Comparison of ENCODE assay signal across 8 cellular contexts in the genomic region with DNA sequence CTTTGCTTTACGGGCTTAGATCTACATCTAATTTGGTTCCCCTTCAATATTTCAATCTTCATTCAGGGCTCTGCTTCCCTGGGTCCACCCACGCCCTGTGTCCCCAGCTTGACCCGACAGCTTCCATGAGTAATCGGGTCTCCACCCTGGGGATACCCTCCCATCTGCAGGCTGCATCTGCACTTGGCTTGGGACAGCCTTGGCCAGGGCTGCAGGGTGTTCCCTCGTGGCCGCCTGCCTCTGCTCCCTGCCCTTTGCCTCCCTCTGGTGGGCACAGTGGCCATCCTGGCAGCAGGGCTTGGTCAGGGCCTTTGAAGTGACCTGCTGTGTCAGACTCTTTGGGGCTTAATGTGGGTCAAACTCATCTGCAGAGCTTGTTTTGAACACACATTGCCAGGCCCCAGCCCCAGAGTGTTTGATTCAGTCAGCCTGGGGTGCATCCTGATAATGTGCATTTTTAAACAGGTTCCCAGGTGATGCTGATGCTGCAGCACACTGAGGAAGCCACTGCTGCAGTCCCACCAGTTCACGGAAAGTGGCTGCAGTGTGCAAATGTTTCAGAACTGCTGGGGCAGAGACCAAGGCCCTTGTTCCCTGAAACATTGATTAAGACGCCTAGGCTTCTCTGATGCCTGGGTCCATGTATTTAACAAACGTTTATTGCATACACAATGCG.
DNase-seq lines count a peak whose midpoint lies in the region; ATAC-seq, FAIRE-seq and TF ChIP-seq lines count a peak whose summit lies in the region.

No MANE protein-coding gene starts in this region.

- 0 out of 4 replicates have a peak, but pooled peaks cover 0 to 3% of the 10 kb centered on the region in 2 experiments for H3K79me1 ChIP-seq in IMR-90 (ENCODE audit: low read depth in 1 of 2, low read length in 2 of 2)

- no peak overlapping the region for H3K18ac ChIP-seq in IMR-90 (ENCODE audit: low read depth, low read length)

- no peak for TF ChIP-seq EP300 in GM12878 (IDR thresholded peaks at IDR 0.05; ENCODE audit: borderline replicate concordance in 1 of 2, control insufficient read depth in 1 of 2, low read depth in 2 of 2, low read length in 2 of 2)

- no peak overlapping the region for H3K4me2 ChIP-seq in IMR-90 (ENCODE audit: low read depth, low read length)
- H3K4me2 ChIP-seq in GM12878 (ENCODE audit: control insufficient read depth, insufficient read depth), result no peak overlapping the region

- peak overlapping the region; percentile 35 for H2BK120ac ChIP-seq in IMR-90 (ENCODE audit: low read depth, low read length)

- intact Hi-C loops in IMR-90 (cut with micrococcal nuclease) (loop anchor here (1.0 to 5.0 kb wide), 2 partner anchors 51 to 178 kb away; a partner anchor contains a TSS), GM12878 (cut with micrococcal nuclease; ENCODE audit: unreplicated experiment) (no loop called here), aorta (cut with DNase I) (loop anchor here (2.0 to 5.0 kb wide), 5 partner anchors 51 to 415 kb away; no protein-coding TSS in a partner anchor)

- SMC1A ChIA-PET in GM12878 (lab: Charles Lee; ENCODE audit: uncharacterized antibody, unreplicated experiment), result interaction anchor here (2.7 kb wide), 1 partner anchor 13 kb away, joined by 7 read pairs; no protein-coding TSS in a partner anchor

- 0 out of 2 replicates have a peak overlapping the region, but pooled peaks have one; percentile 45 for H3K23ac ChIP-seq in IMR-90 (ENCODE audit: low read depth, low read length)

- H3K14ac ChIP-seq in IMR-90 (replicated peaks; ENCODE audit: low read depth, low read length), result peak overlapping the region; percentile 46

- H4K20me1 ChIP-seq in IMR-90 (ENCODE audit: insufficient read depth, low read length) (no peaks in the 10 kb centered on the region), GM12878 (ENCODE audit: control insufficient read depth, insufficient read depth) (no peaks in the 10 kb centered on the region)

- H3K27ac ChIP-seq in IMR-90 (ENCODE audit: insufficient read depth, low read length), result no peak overlapping the region
- no peak overlapping the region for H3K27ac ChIP-seq in GM12878 (ENCODE audit: control insufficient read depth, insufficient read depth)
- no peak overlapping the region for H3K27ac ChIP-seq in aorta (ENCODE audit: low read depth in 1 of 2, low read length in 2 of 2)

- H2BK5ac ChIP-seq in IMR-90 (ENCODE audit: low read depth, low read length, poor library complexity, severe bottlenecking), result no peak overlapping the region

- H3K36me3 ChIP-seq in IMR-90 (ENCODE audit: control insufficient read depth, insufficient read depth, low read length) (no peaks in the 10 kb centered on the region), GM12878 (ENCODE audit: control insufficient read depth in 2 of 2, insufficient read depth in 2 of 2, low read length in 1 of 2) (no peaks in the 10 kb centered on the region), aorta (ENCODE audit: control insufficient read depth in 1 of 2, insufficient read depth in 2 of 2, low read length in 1 of 2) (no peaks in the 10 kb centered on the region)

- 0 out of 2 replicates have a peak, but pooled peaks cover 3% of the 10 kb centered on the region for H3K9me1 ChIP-seq in IMR-90 (ENCODE audit: insufficient read depth, low read length)

- 100% methylated on average over 1 of the region's 10 CpGs; no CpG with 5 or more reads in 1 of the 2 experiments for WGBS in IMR-90 (ENCODE audit: extremely low coverage in 2 of 2, insufficient read length in 1 of 2), 2 experiments
- WGBS in GM12878 (ENCODE audit: insufficient coverage, insufficient replicate concordance, low lambda C conversion rate, missing lambda C conversion rate), result 16% methylated on average over 10 of the region's 10 CpGs
- 44 to 46% methylated on average over 10 of the region's 10 CpGs for WGBS in aorta, 2 donors

- H2AK5ac ChIP-seq in IMR-90 (ENCODE audit: low read depth, low read length), result peak overlapping the region; percentile 64

- POLR2A ChIA-PET in IMR-90 (lab: Charles Lee; ENCODE audit: unreplicated experiment) (no interaction called here), GM12878 (lab: Charles Lee) (no interaction called here)

- H2AK9ac ChIP-seq in IMR-90 (replicated peaks; ENCODE audit: low read depth, low read length, poor library complexity), result no peak overlapping the region

- H3K9ac ChIP-seq in IMR-90 (ENCODE audit: low read depth, low read length) (no peak overlapping the region), GM12878 (ENCODE audit: control insufficient read depth, insufficient read depth, low read length) (no peak overlapping the region)

- no peak overlapping the region for H4K5ac ChIP-seq in IMR-90 (ENCODE audit: low read depth, low read length)

- no peak for TF ChIP-seq POLR2A in IMR-90 (IDR thresholded peaks at IDR 0.05; ENCODE audit: low read depth, low read length)
- TF ChIP-seq POLR2A in GM12878 (IDR thresholded peaks at IDR 0.05; ENCODE audit: low read depth, low read length), result no peak

- peak overlapping the region; percentile 62 for H4K91ac ChIP-seq in IMR-90 (ENCODE audit: insufficient read depth, low read depth, low read length)

- TF ChIP-seq CTCF in IMR-90 (conservative IDR thresholded peaks at IDR 0.05; ENCODE audit: low read depth, low read length), result peak; percentile 58
- TF ChIP-seq CTCF in GM12878 (IDR thresholded peaks at IDR 0.05 in 2 of 3, conservative IDR thresholded peaks at IDR 0.05 in 1 of 3; ENCODE audit: control insufficient read depth in 2 of 3, extremely low read depth in 1 of 3, insufficient read depth in 1 of 3, low read depth in 3 of 3, low read length in 3 of 3), result peak in 2 of 3 experiments; percentile 35 to 44; a peak in 3 of 6 replicates

- H3K4ac ChIP-seq in IMR-90 (ENCODE audit: low read depth, low read length), result peak overlapping the region; percentile 36

- H2BK15ac ChIP-seq in IMR-90 (ENCODE audit: low read depth, low read length), result peak overlapping the region; percentile 74; the same call in 2 of the 3 replicates

- no peak for FAIRE-seq in GM12878 (lab: Jason Lieb, UNC)

- in situ Hi-C loops in IMR-90 (cut with MboI; ENCODE audit: low sequenced_read_pairs) (no loop called here), GM12878 (cut with MboI) (no loop called here)

- H3K9me3 ChIP-seq in IMR-90 (ENCODE audit: control insufficient read depth, insufficient read depth, low read length), result no peaks in the 10 kb centered on the region
- H3K9me3 ChIP-seq in GM12878 (replicated peaks; ENCODE audit: control insufficient read depth, insufficient read depth, low read length), result no peaks in the 10 kb centered on the region
- no peaks in the 10 kb centered on the region for H3K9me3 ChIP-seq in aorta (ENCODE audit: control insufficient read depth, low read length)

- peak overlapping the region; percentile 52 for H2BK20ac ChIP-seq in IMR-90 (ENCODE audit: low read depth, low read length)

- H3K27me3 ChIP-seq in IMR-90 (ENCODE audit: control insufficient read depth, insufficient read depth, low read length), result no peaks in the 10 kb centered on the region
- no peaks in the 10 kb centered on the region for H3K27me3 ChIP-seq in GM12878 (replicated peaks in 1 of 2; ENCODE audit: control insufficient read depth in 2 of 2, insufficient read depth in 2 of 2, low read length in 1 of 2)
- H3K27me3 ChIP-seq in aorta (ENCODE audit: control insufficient read depth in 1 of 2, insufficient read depth in 2 of 2, low read length in 1 of 2), result no peaks in the 10 kb centered on the region

- H3K4me3 ChIP-seq in IMR-90 (ENCODE audit: insufficient read depth, low read depth, low read length), result no peak overlapping the region
- no peak overlapping the region for H3K4me3 ChIP-seq in GM12878
- no peak overlapping the region for H3K4me3 ChIP-seq in aorta (ENCODE audit: low read length in 2 of 2)

- H3K4me1 ChIP-seq in IMR-90 (ENCODE audit: control insufficient read depth, insufficient read depth, low read length), result peaks cover 10% of the 10 kb centered on the region
- H3K4me1 ChIP-seq in GM12878 (ENCODE audit: control insufficient read depth, insufficient read depth, low read length), result no peaks in the 10 kb centered on the region
- peaks cover 4 to 5% of the 10 kb centered on the region in 2 donors for H3K4me1 ChIP-seq in aorta (ENCODE audit: control insufficient read depth in 1 of 2, insufficient read depth in 2 of 2, low read length in 2 of 2)

- TF ChIP-seq RAD21 in IMR-90 (IDR thresholded peaks at IDR 0.05; ENCODE audit: low read length), result peak; percentile 70
- TF ChIP-seq RAD21 in GM12878 (IDR thresholded peaks at IDR 0.05; ENCODE audit: insufficient read depth, low read depth, low read length), result peak; percentile 68

- peak; percentile 90 for ATAC-seq in IMR-90 (ENCODE audit: low read depth)
- peak; percentile 83 for ATAC-seq in GM12878
- peak; percentile 82 for ATAC-seq in aorta (ENCODE audit: low FRiP score)
- no peak for ATAC-seq in HG03442 (IDR thresholded peaks at IDR 0.05; ENCODE audit: unreplicated experiment)
- no peak for ATAC-seq in GM19467 (IDR thresholded peaks at IDR 0.05; ENCODE audit: unreplicated experiment)

- no TSS peak for BruUV-seq in IMR-90 (replicated peaks; lab: Mats Ljungman, UMichigan)
- no TSS peak for BruUV-seq in GM12878 (replicated peaks; lab: Mats Ljungman, UMichigan)

- dilution Hi-C loops in IMR-90 (cut with HindIII; ENCODE audit: low sequenced_read_pairs, unreplicated experiment), result no loop called here

- DNase-seq in Daoy (ENCODE audit: low read depth), result peak; percentile 92
- DNase-seq in IMR-90, result peak; percentile 56
- DNase-seq in GM12878 (ENCODE audit: low read depth, low spot score), result no peak
- peak; percentile 77 for DNase-seq in kidney tubule cell (ENCODE audit: low spot score)
- DNase-seq in aorta, result peak; percentile 85 to 90
- no peak for DNase-seq in epidermal melanocyte (ENCODE audit: insufficient read length, low spot score)

- H3K79me2 ChIP-seq in GM12878 (ENCODE audit: control insufficient read depth, insufficient read depth, low read length), result no peaks in the 10 kb centered on the region

- no peak overlapping the region; a peak in 1 of 4 replicates for H4K8ac ChIP-seq in IMR-90 (ENCODE audit: low read depth in 2 of 2, low read length in 2 of 2)

- H2AFZ ChIP-seq in IMR-90 (replicated peaks; ENCODE audit: low read length, poor library complexity) (peak overlapping the region; percentile 65), GM12878 (ENCODE audit: control insufficient read depth, low read depth, low read length) (no peak overlapping the region)

- H3K56ac ChIP-seq in IMR-90 (ENCODE audit: extremely low read depth, insufficient read depth, low read length), result no peak overlapping the region

- RAD21 ChIA-PET in GM12878 (lab: Charles Lee; ENCODE audit: unreplicated experiment), result interaction anchor here (1.3 kb wide), 1 partner anchor 50 kb away, joined by 4 read pairs; no protein-coding TSS in a partner anchor

- CTCF ChIA-PET in IMR-90 (lab: Yijun Ruan, JAX), result interaction anchor here (0.8 to 1.7 kb wide), 7 partner anchors 14 to 415 kb away, joined by 3 to 8 read pairs (median 4); a partner anchor contains a TSS
- CTCF ChIA-PET in GM12878 (lab: Yijun Ruan, JAX), result interaction anchor here (1.3 to 2.1 kb wide), 3 partner anchors 16 to 51 kb away, joined by 3 to 9 read pairs (median 5); no protein-coding TSS in a partner anchor

TF ChIP-seq in IMR-90, 13 proteins besides CTCF, POLR2A, EP300 and RAD21 (continues in another document):
- TF ChIP-seq SMC3 (IDR thresholded peaks at IDR 0.05; ENCODE audit: low read depth, low read length) (peak; percentile 64), CEBPB (IDR thresholded peaks at IDR 0.05; ENCODE audit: low read depth, low read length) (no peak)

Comparison
In these comparisons a context has a peak if more than half of its experiments do, and no peak if none do; other contexts are left out.
1. DNase-seq: peak in Daoy (single experiment), IMR-90 (single experiment), kidney tubule cell (single experiment) and aorta (2 of 2); none in GM12878 (single experiment) and epidermal melanocyte (single experiment).
2. ATAC-seq: peak in IMR-90 (single experiment), GM12878 (single experiment) and aorta (single experiment); none in HG03442 (single experiment) and GM19467 (single experiment).